Comparison of ENCODE assay signal across 22 cellular contexts in genomic region chr18:48024891-48025660, GRCh38.
A peak's percentile ranks its signal among the peaks of the same experiment; 100 is the strongest.
DNase-seq lines count a peak whose midpoint lies in the region; ATAC-seq and TF ChIP-seq lines count a peak whose summit lies in the region.
"Had no signal": no experiment of that assay in that cellular context is flagged by ENCODE, and none has a peak within 500 bp of the region (broad histone marks: within the 10 kb centered on the region; RNA-seq: fewer than 3 reads in every experiment).

No MANE protein-coding gene starts in this region.

- H3K27ac Mint-ChIP-seq in chondrocyte (ENCODE audit: unreplicated experiment) (no peak overlapping the region), neural crest cell (ENCODE audit: unreplicated experiment) (peak overlapping the region; percentile 43)
- no peak overlapping the region for H3K27ac Mint-ChIP-seq in naive thymus-derived CD4-positive, alpha-beta T cell
- H3K27ac Mint-ChIP-seq: CD8-positive, alpha-beta T cell had no signal

- peak overlapping the region; percentile 82 for H3K27ac ChIP-seq in subcutaneous abdominal adipose tissue (ENCODE audit: low read depth, low read length)
- no peak overlapping the region for H3K27ac ChIP-seq in naive thymus-derived CD4-positive, alpha-beta T cell (ENCODE audit: low read depth, low read length)
- H3K27ac ChIP-seq: 22Rv1; BLaER1 treated with 17β-estradiol and CSF1 and Interleukin-3, amounts not matched to agents 10 nM and 100 nM; SJCRH30 had no signal

- peaks cover 7% of the 10 kb centered on the region for H3K27me3 Mint-ChIP-seq in chondrocyte (ENCODE audit: low read depth)
- H3K27me3 Mint-ChIP-seq in neural crest cell (ENCODE audit: low read depth): peaks cover 6% of the 10 kb centered on the region
- H3K27me3 Mint-ChIP-seq in naive thymus-derived CD4-positive, alpha-beta T cell: peaks cover 19 to 40% (median 20%) of the 10 kb centered on the region in 5 donors

- peaks cover 14 to 70% (median 59%) of the 10 kb centered on the region in 5 donors for H3K4me1 ChIP-seq in subcutaneous abdominal adipose tissue (ENCODE audit: control insufficient read depth in 5 of 5, insufficient read depth in 5 of 5, low read length in 5 of 5)
- H3K4me1 ChIP-seq in naive thymus-derived CD4-positive, alpha-beta T cell (ENCODE audit: control insufficient read depth in 2 of 2, insufficient read depth in 2 of 2, low read length in 2 of 2): no peaks in the 10 kb centered on the region
- H3K4me1 ChIP-seq: SJCRH30 had no signal

- H3K4me1 Mint-ChIP-seq in chondrocyte (ENCODE audit: low read depth): peaks cover 32% of the 10 kb centered on the region
- peaks cover 21% of the 10 kb centered on the region for H3K4me1 Mint-ChIP-seq in neural crest cell
- H3K4me1 Mint-ChIP-seq in naive thymus-derived CD4-positive, alpha-beta T cell: peaks cover 0 to 8% (median 0%) of the 10 kb centered on the region in 7 donors

- H3K4me3 ChIP-seq in subcutaneous abdominal adipose tissue (ENCODE audit: low read depth in 1 of 5, low read length in 5 of 5): no peak overlapping the region
- H3K4me3 ChIP-seq in naive thymus-derived CD4-positive, alpha-beta T cell (ENCODE audit: low read length): no peak overlapping the region
- H3K4me3 ChIP-seq: BLaER1 treated with 17β-estradiol and CSF1 and Interleukin-3, amounts not matched to agents 10 nM and 100 nM; SJCRH30 had no signal

- H3K9me3 Mint-ChIP-seq in chondrocyte (ENCODE audit: low read depth): no peaks in the 10 kb centered on the region
- H3K9me3 Mint-ChIP-seq in neural crest cell: no peaks in the 10 kb centered on the region
- no peaks in the 10 kb centered on the region for H3K9me3 Mint-ChIP-seq in naive thymus-derived CD4-positive, alpha-beta T cell
- H3K9me3 Mint-ChIP-seq: CD8-positive, alpha-beta T cell had no signal

- POLR2A ChIA-PET in naive thymus-derived CD4-positive, alpha-beta T cell (lab: Charles Lee): no interaction called here

- H3K4me3 Mint-ChIP-seq in chondrocyte (ENCODE audit: unreplicated experiment) (no peak overlapping the region), neural crest cell (no peak overlapping the region)
- H3K4me3 Mint-ChIP-seq in naive thymus-derived CD4-positive, alpha-beta T cell: no peak overlapping the region
- H3K4me3 Mint-ChIP-seq: CD8-positive, alpha-beta T cell had no signal

- no peaks in the 10 kb centered on the region for H3K9me3 ChIP-seq in subcutaneous abdominal adipose tissue (ENCODE audit: control insufficient read depth in 5 of 5, low read length in 5 of 5)
- no peaks in the 10 kb centered on the region for H3K9me3 ChIP-seq in naive thymus-derived CD4-positive, alpha-beta T cell (ENCODE audit: control insufficient read depth in 2 of 3, low read length in 3 of 3)
- H3K9me3 ChIP-seq: BLaER1 treated with 17β-estradiol and CSF1 and Interleukin-3, amounts not matched to agents 10 nM and 100 nM; SJCRH30 had no signal

- H3K27me3 ChIP-seq in subcutaneous abdominal adipose tissue (ENCODE audit: control insufficient read depth in 5 of 5, insufficient read depth in 4 of 5, low read length in 5 of 5): no peaks in the 10 kb centered on the region
- H3K27me3 ChIP-seq in naive thymus-derived CD4-positive, alpha-beta T cell (ENCODE audit: control insufficient read depth in 2 of 2, insufficient read depth in 2 of 2, low read length in 2 of 2): no peaks in the 10 kb centered on the region
- H3K27me3 ChIP-seq: BLaER1 treated with 17β-estradiol and CSF1 and Interleukin-3, amounts not matched to agents 10 nM and 100 nM; SJCRH30 had no signal

- TF ChIP-seq CTCF in chondrocyte (IDR thresholded peaks at IDR 0.05) (no peak), neural crest cell (conservative IDR thresholded peaks at IDR 0.05) (no peak)

- CTCF ChIA-PET in naive thymus-derived CD4-positive, alpha-beta T cell (lab: Charles Lee): interaction anchor here (1.1 kb wide), 1 partner anchor 252 kb away, joined by 4 read pairs; no protein-coding TSS in a partner anchor

- no peak for ATAC-seq in naive thymus-derived CD4-positive, alpha-beta T cell
- ATAC-seq: CD8-positive, alpha-beta T cell; HCT116; Panc1 had no signal

- H3K9ac ChIP-seq in subcutaneous abdominal adipose tissue (ENCODE audit: low read length in 5 of 5): peak overlapping the region in 1 of 5 donors; percentile 66
- H3K9ac ChIP-seq: BLaER1 treated with 17β-estradiol and CSF1 and Interleukin-3, amounts not matched to agents 10 nM and 100 nM had no signal

- H3K36me3 ChIP-seq in subcutaneous abdominal adipose tissue (ENCODE audit: control insufficient read depth in 5 of 5, insufficient read depth in 5 of 5, low read length in 5 of 5): no peaks in the 10 kb centered on the region
- H3K36me3 ChIP-seq in naive thymus-derived CD4-positive, alpha-beta T cell (ENCODE audit: control insufficient read depth in 2 of 3, insufficient read depth in 3 of 3, low read length in 3 of 3): no peaks in the 10 kb centered on the region
- H3K36me3 ChIP-seq: BLaER1 treated with 17β-estradiol and CSF1 and Interleukin-3, amounts not matched to agents 10 nM and 100 nM; SJCRH30 had no signal

- peak; percentile 42 for DNase-seq in activated effector memory CD4-positive, alpha-beta T cell treated with anti-CD3 and anti-CD28 coated beads, Interleukin-2, amount 50 U/mL, for 16 hours
- DNase-seq in activated effector memory CD4-positive, alpha-beta T cell treated with Interleukin-2 at 50 U/mL for 16 hours: no peak
- DNase-seq in chondrocyte (ENCODE audit: low spot score): peak; percentile 39
- DNase-seq in neural crest cell (ENCODE audit: low read depth, low spot score): no peak
- DNase-seq in naive thymus-derived CD4-positive, alpha-beta T cell: no peak
- DNase-seq in T-helper 1 cell: no peak
- no peak for DNase-seq in NOMO-1 (lab: John Stamatoyannopoulos, UW; ENCODE audit: unreplicated experiment in 2 of 2)
- DNase-seq: CD8-positive, alpha-beta T cell; DND-41; KG1; NCI-H1092 treated with DMSO at 0.1 percent for 48 hours; NCI-H146; NCI-H2029; NCI-H226; NCI-H510A treated with DMSO at 0.1 percent for 48 hours; NCI-H748 treated with DMSO at 0.1 percent for 48 hours; SJCRH30 had no signal

- H3K36me3 Mint-ChIP-seq in chondrocyte (ENCODE audit: low read depth) (no peaks in the 10 kb centered on the region), neural crest cell (ENCODE audit: low read depth) (no peaks in the 10 kb centered on the region)
- H3K36me3 Mint-ChIP-seq in naive thymus-derived CD4-positive, alpha-beta T cell: no peaks in the 10 kb centered on the region
- H3K36me3 Mint-ChIP-seq: CD8-positive, alpha-beta T cell had no signal

- intact Hi-C loops in naive thymus-derived CD4-positive, alpha-beta T cell (cut with micrococcal nuclease): loop anchor here in 1 of 2 donors (5.0 kb wide), 1 partner anchor 148 kb away; no protein-coding TSS in a partner anchor

Comparison
In these comparisons a context has a peak if more than half of its experiments do, and no peak if none do; other contexts are left out.
1. DNase-seq: peak in activated effector memory CD4-positive, alpha-beta T cell treated with anti-CD3 and anti-CD28 coated beads, Interleukin-2, amount 50 U/mL, for 16 hours (single experiment) and chondrocyte (single experiment); none in activated effector memory CD4-positive, alpha-beta T cell treated with Interleukin-2 at 50 U/mL for 16 hours (single experiment), neural crest cell (single experiment), naive thymus-derived CD4-positive, alpha-beta T cell (0 of 9), T-helper 1 cell (0 of 5) and NOMO-1 (0 of 2).